Comparison of ENCODE assay signal across 26 cellular contexts in the genomic region with DNA sequence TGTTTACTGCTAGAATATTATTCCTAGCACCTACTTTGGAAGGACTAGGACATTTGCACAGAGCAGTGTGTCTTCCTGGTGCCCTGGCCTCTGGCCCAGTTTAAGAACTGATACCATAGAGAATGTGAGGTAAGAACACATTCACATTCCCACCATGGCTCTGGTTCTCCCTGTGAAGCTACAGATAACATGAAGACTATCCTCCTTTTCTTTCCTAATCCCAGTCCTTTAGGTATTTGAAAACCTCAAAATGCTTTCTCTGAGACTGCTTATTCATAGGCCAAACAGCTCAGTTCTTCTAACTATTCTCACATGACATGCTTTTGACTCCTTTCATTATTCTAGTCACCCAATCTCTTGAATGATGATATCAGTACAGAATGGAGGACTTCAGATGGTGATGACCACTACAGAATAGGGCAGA. TPM values are rescaled to one million over a fixed set of nuclear protein-coding genes. Genes with fewer than 3 reads are reported as not detected.
A peak's percentile ranks its signal among the peaks of the same experiment; 100 is the strongest.
DNase-seq lines count a peak whose midpoint lies in the region; TF ChIP-seq lines count a peak whose summit lies in the region.
"Had no signal": no experiment of that assay in that cellular context is flagged by ENCODE, and none has a peak within 500 bp of the region (broad histone marks: within the 10 kb centered on the region; RNA-seq: fewer than 3 reads in every experiment).

No MANE protein-coding gene starts in this region.

- H3K27ac ChIP-seq in esophagus squamous epithelium = no peak overlapping the region
- H3K27ac ChIP-seq: HL-60, upper lobe of left lung had no signal

- no peaks in the 10 kb centered on the region for H3K9me3 ChIP-seq in esophagus squamous epithelium
- H3K9me3 ChIP-seq in MG63 = no peaks in the 10 kb centered on the region
- H3K9me3 ChIP-seq: upper lobe of left lung had no signal

- no peaks in the 10 kb centered on the region for H3K9me3 Mint-ChIP-seq in HFFc6
- H3K9me3 Mint-ChIP-seq: activated naive CD4-positive, alpha-beta T cell treated with anti-CD3 and anti-CD28 coated beads, Interleukin-2, amount 50 U/mL, for 24 hours; effector memory CD8-positive, alpha-beta T cell; naive thymus-derived CD8-positive, alpha-beta T cell; T-helper 2 cell treated with Interferon-gamma antibody and Interleukin-4, amounts not matched to agents 5 μg/mL and 100 μg/mL, for 36 hours; WTC11 had no signal

- intact Hi-C loops in esophagus squamous epithelium (cut with DNase I) = no loop called here

- peaks cover 6 to 25% (median 11%) of the 10 kb centered on the region in 3 donors for H3K4me1 ChIP-seq in esophagus squamous epithelium

- no peak overlapping the region for H3K4me3 Mint-ChIP-seq in HFFc6
- H3K4me3 Mint-ChIP-seq: activated naive CD4-positive, alpha-beta T cell treated with anti-CD3 and anti-CD28 coated beads, Interleukin-2, amount 50 U/mL, for 24 hours; effector memory CD8-positive, alpha-beta T cell; naive thymus-derived CD8-positive, alpha-beta T cell; T-helper 2 cell treated with Interferon-gamma antibody and Interleukin-4, amounts not matched to agents 5 μg/mL and 100 μg/mL, for 36 hours; WTC11 had no signal

- H3K4me3 ChIP-seq in esophagus squamous epithelium (no peak overlapping the region), MG63 (no peak overlapping the region)
- H3K4me3 ChIP-seq: upper lobe of left lung had no signal

- no peaks in the 10 kb centered on the region; the same call in none of the 2 replicates for H3K27me3 Mint-ChIP-seq in HFFc6 (ENCODE audit: insufficient read depth)
- H3K27me3 Mint-ChIP-seq: activated naive CD4-positive, alpha-beta T cell treated with anti-CD3 and anti-CD28 coated beads, Interleukin-2, amount 50 U/mL, for 24 hours; effector memory CD8-positive, alpha-beta T cell; naive thymus-derived CD8-positive, alpha-beta T cell had no signal

- H3K27me3 ChIP-seq in esophagus squamous epithelium = no peaks in the 10 kb centered on the region
- H3K27me3 ChIP-seq in MG63 = no peaks in the 10 kb centered on the region
- H3K27me3 ChIP-seq: upper lobe of left lung had no signal

- H3K36me3 ChIP-seq in esophagus squamous epithelium (no peaks in the 10 kb centered on the region), MG63 (no peaks in the 10 kb centered on the region)
- H3K36me3 ChIP-seq: upper lobe of left lung had no signal

- no peaks in the 10 kb centered on the region for H3K36me3 Mint-ChIP-seq in HFFc6 (ENCODE audit: low read depth)
- H3K36me3 Mint-ChIP-seq: WTC11 had no signal

- TF ChIP-seq CTCF in HFFc6 (IDR thresholded peaks at IDR 0.05) = no peak
- TF ChIP-seq CTCF in esophagus squamous epithelium (IDR thresholded peaks at IDR 0.05) = no peak

- peak; percentile 51 for DNase-seq in AG08396 (ENCODE audit: low spot score)
- DNase-seq in HFFc6 = peak; percentile 55
- DNase-seq in dedifferentiated amniotic fluid mesenchymal stem cell (ENCODE audit: extremely low spot score) = peak; percentile 25
- peak; percentile 46 for DNase-seq in kidney tubule cell (ENCODE audit: low spot score)
- DNase-seq in NCI-H1930 (lab: John Stamatoyannopoulos, UW) = no peak
- DNase-seq in NCI-H748 treated with DMSO at 0.1 percent for 48 hours (lab: John Stamatoyannopoulos, UW) = no peak
- DNase-seq in esophagus squamous epithelium (lab: John Stamatoyannopoulos, UW) = no peak
- no peak for DNase-seq in MG63
- DNase-seq: activated CD8-positive, alpha-beta memory T cell treated with anti-CD3 and anti-CD28 coated beads, Interleukin-2, amount 50 U/mL, for 4 hours; C1 segment of cervical spinal cord; DND-41; effector memory CD8-positive, alpha-beta T cell; Kasumi-1; left cardiac atrium; naive thymus-derived CD8-positive, alpha-beta T cell; NCI-H1105; NCI-H446 treated with DMSO at 0.1 percent for 48 hours; occipital lobe; retina; upper lobe of left lung had no signal

- H3K4me1 Mint-ChIP-seq in HFFc6 (ENCODE audit: low read depth) = peaks cover 29% of the 10 kb centered on the region

- H3K27ac Mint-ChIP-seq in HFFc6 = peak overlapping the region; percentile 1; the same call in 1 of the 2 replicates
- H3K27ac Mint-ChIP-seq: activated naive CD4-positive, alpha-beta T cell treated with anti-CD3 and anti-CD28 coated beads, Interleukin-2, amount 50 U/mL, for 24 hours; effector memory CD8-positive, alpha-beta T cell; T-helper 2 cell treated with Interferon-gamma antibody and Interleukin-4, amounts not matched to agents 5 μg/mL and 100 μg/mL, for 36 hours; WTC11 had no signal

- TF ChIP-seq POLR2A in esophagus squamous epithelium (IDR thresholded peaks at IDR 0.05) = no peak

RNA-seq across cellular contexts. Expression of a gene that starts 11.9 kb away (rescaled TPM):
- total RNA-seq in HFFc6 (2021; fragmentation: NEBNext Ultra II Directional; extraction: Animal tissue kit (Norgen Biotek cat#: 25700)) = 10 to 100 TPM; 21.6 to 23.6 (median 22.6) TPM
- 1 to 10 TPM; 4.0 to 7.6 (median 5.2) TPM for total RNA-seq in esophagus squamous epithelium
- total RNA-seq in MG63 (2014; rRNA removed; shearing (Covaris generic); ENCODE audit: low replicate concordance) = 3.1 and 7.7 TPM in 2 replicates

RNA-seq across cellular contexts. Expression of a gene that starts 12.1 kb away (rescaled TPM):
- not detected for total RNA-seq in HFFc6 (2021; fragmentation: NEBNext Ultra II Directional; extraction: Animal tissue kit (Norgen Biotek cat#: 25700))
- total RNA-seq in esophagus squamous epithelium = not detected
- total RNA-seq in MG63 (2014; rRNA removed; shearing (Covaris generic); ENCODE audit: low replicate concordance) = not detected in 2 replicates
- total RNA-seq: A673; esophagus mucosa; naive thymus-derived CD8-positive, alpha-beta T cell had no signal

Comparison
In these comparisons a context has a peak if more than half of its experiments do, and no peak if none do; other contexts are left out.
1. DNase-seq: peak in AG08396 (single experiment), HFFc6 (single experiment), dedifferentiated amniotic fluid mesenchymal stem cell (single experiment) and kidney tubule cell (single experiment); none in NCI-H1930 (0 of 2), NCI-H748 treated with DMSO at 0.1 percent for 48 hours (single experiment), esophagus squamous epithelium (single experiment) and MG63 (single experiment).